In genomic region chr15:25416693-25417092, GRCh38 we compare ENCODE assay signal across 1 cellular context.
TF ChIP-seq lines count a peak whose summit lies in the region.

No MANE protein-coding gene starts in this region.

TF ChIP-seq in SK-N-SH, 30 proteins besides CTCF, POLR2A, EP300 and RAD21 (continued from another document):
- TF ChIP-seq ZBTB33 (IDR thresholded peaks at IDR 0.05; ENCODE audit: borderline replicate concordance, low read depth) (no peak), USF1 (IDR thresholded peaks at IDR 0.05; ENCODE audit: borderline replicate concordance, low read depth) (no peak), CHD2 (IDR thresholded peaks at IDR 0.05; ENCODE audit: low read length, partially characterized antibody) (no peak), REST (IDR thresholded peaks at IDR 0.05; ENCODE audit: low read depth, low read length) (no peak), ELF1 (IDR thresholded peaks at IDR 0.05) (no peak), FOXJ3 (CRISPR knock-in tag; IDR thresholded peaks at IDR 0.05) (no peak), TAF1 (IDR thresholded peaks at IDR 0.05; ENCODE audit: borderline replicate concordance, low read depth, low read length) (no peak), MEF2A (IDR thresholded peaks at IDR 0.05; ENCODE audit: borderline replicate concordance, low read depth) (no peak)
TF ChIP-seq in SK-N-SH: peak in this region for 0.
